ENCODE assay signal across 18 cellular contexts in the genomic region with DNA sequence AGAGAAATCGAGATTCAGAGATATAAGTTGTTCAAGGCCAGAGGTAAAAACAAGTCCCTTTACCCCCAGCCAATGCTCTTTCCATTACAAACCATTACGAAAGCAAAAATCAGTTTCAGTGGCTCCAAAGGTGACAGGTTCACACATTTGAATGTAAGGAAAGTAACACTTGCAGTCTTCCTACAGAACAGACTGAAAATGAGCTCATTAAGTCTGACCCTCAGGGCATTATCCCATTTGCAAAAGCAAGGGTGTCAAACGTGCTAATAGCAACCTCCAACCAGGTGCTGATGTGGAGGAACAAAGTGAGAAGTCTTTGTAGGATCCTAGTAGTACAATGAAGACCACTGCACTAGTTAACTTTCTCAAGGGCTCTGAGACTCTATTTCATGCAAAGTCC.
DNase-seq lines count a peak whose midpoint lies in the region; ATAC-seq, FAIRE-seq and TF ChIP-seq lines count a peak whose summit lies in the region.
"Had no signal": no experiment of that assay in that cellular context is flagged by ENCODE, and none has a peak within 500 bp of the region (broad histone marks: within the 10 kb centered on the region; RNA-seq: fewer than 3 reads in every experiment).

No MANE protein-coding gene starts in this region.

- BruUV-seq in GM12878 (replicated peaks; lab: Mats Ljungman, UMichigan) = no TSS peak

- no peaks in the 10 kb centered on the region for H3K27me3 Mint-ChIP-seq in activated CD4-positive, alpha-beta T cell treated with anti-CD3 and anti-CD28 coated beads for 36 hours

- TF ChIP-seq EP300 in GM12878 (IDR thresholded peaks at IDR 0.05; ENCODE audit: borderline replicate concordance in 1 of 2, control insufficient read depth in 1 of 2, low read depth in 2 of 2, low read length in 2 of 2) = peak; percentile 53 to 60; a peak in 2 of 4 replicates

- peak overlapping the region; percentile 75 for H3K27ac Mint-ChIP-seq in activated CD4-positive, alpha-beta T cell treated with anti-CD3 and anti-CD28 coated beads for 36 hours

- H3K9me3 ChIP-seq in GM12878 (replicated peaks; ENCODE audit: control insufficient read depth, insufficient read depth, low read length) = no peaks in the 10 kb centered on the region
- no peaks in the 10 kb centered on the region for H3K9me3 ChIP-seq in spleen
- no peaks in the 10 kb centered on the region for H3K9me3 ChIP-seq in heart right ventricle
- H3K9me3 ChIP-seq: thoracic aorta had no signal

- no peak for TF ChIP-seq RAD21 in GM12878 (IDR thresholded peaks at IDR 0.05; ENCODE audit: insufficient read depth, low read depth, low read length)

- TF ChIP-seq POLR2A in GM12878 (IDR thresholded peaks at IDR 0.05; ENCODE audit: low read depth, low read length) = no peak
- no peak for TF ChIP-seq POLR2A in spleen (IDR thresholded peaks at IDR 0.05)

- CTCF ChIA-PET in activated CD4-positive, alpha-beta T cell treated with anti-CD3 and anti-CD28 coated beads for 36 hours (lab: Charles Lee) = interaction anchor here (1.5 kb wide), 1 partner anchor 15 kb away, joined by 3 read pairs; no protein-coding TSS in a partner anchor
- CTCF ChIA-PET in GM12878 (lab: Yijun Ruan, JAX) = no interaction called here

- 79% methylated on average over 3 of the region's 3 CpGs for WGBS in GM12878 (ENCODE audit: insufficient coverage, insufficient replicate concordance, low lambda C conversion rate, missing lambda C conversion rate)
- WGBS in spleen, 5 donors = 82 to 86% (median 85%) methylated on average over 3 of the region's 3 CpGs
- 92 to 93% methylated on average over 3 of the region's 3 CpGs for WGBS in heart right ventricle, 2 donors

- RAD21 ChIA-PET in GM12878 (lab: Charles Lee; ENCODE audit: unreplicated experiment) = interaction anchor here (0.6 kb wide), 1 partner anchor 24 kb away, joined by 3 read pairs; no protein-coding TSS in a partner anchor

- intact Hi-C loops in activated CD4-positive, alpha-beta T cell treated with anti-CD3 and anti-CD28 coated beads for 36 hours (cut with DNase I, micrococcal nuclease) = no loop called here
- intact Hi-C loops in GM12878 (cut with micrococcal nuclease; ENCODE audit: unreplicated experiment) (no loop called here), spleen (cut with DNase I; ENCODE audit: low total_unique reads) (no loop called here), heart right ventricle (cut with DNase I) (no loop called here)

- peaks cover 71% of the 10 kb centered on the region for H3K36me3 Mint-ChIP-seq in activated CD4-positive, alpha-beta T cell treated with anti-CD3 and anti-CD28 coated beads for 36 hours (ENCODE audit: low read depth)

- H3K9ac ChIP-seq in GM12878 (ENCODE audit: control insufficient read depth, insufficient read depth, low read length) = no peak overlapping the region

- no peaks in the 10 kb centered on the region for H4K20me1 ChIP-seq in GM12878 (ENCODE audit: control insufficient read depth, insufficient read depth)

- no peak for FAIRE-seq in GM12878 (lab: Jason Lieb, UNC)
- FAIRE-seq: A204.1, colon had no signal

- peaks cover 10 to 56% of the 10 kb centered on the region in 2 experiments for H3K36me3 ChIP-seq in GM12878 (ENCODE audit: control insufficient read depth in 2 of 2, insufficient read depth in 2 of 2, low read length in 1 of 2)
- H3K36me3 ChIP-seq in spleen = peaks cover 2 to 95% (median 57%) of the 10 kb centered on the region in 6 donors
- peaks cover 0 to 97% (median 25%) of the 10 kb centered on the region in 9 donors for H3K36me3 ChIP-seq in heart right ventricle

- no peak for ATAC-seq in activated CD4-positive, alpha-beta T cell treated with anti-CD3 and anti-CD28 coated beads for 36 hours
- ATAC-seq in GM12878 (no peak), heart right ventricle (no peak), HG02642 (IDR thresholded peaks at IDR 0.05; ENCODE audit: poor library complexity, unreplicated experiment) (no peak)

- H3K4me3 ChIP-seq in GM12878 (no peak overlapping the region), spleen (peak overlapping the region in 1 of 8 donors; percentile 64), heart right ventricle (no peak overlapping the region)
- H3K4me3 ChIP-seq: thoracic aorta had no signal

- H3K27ac ChIP-seq in GM12878 (ENCODE audit: control insufficient read depth, insufficient read depth) (no peak overlapping the region), spleen (peak overlapping the region in 7 of 8 donors; percentile 90 to 98 (median 97)), heart right ventricle (peak overlapping the region in 1 of 10 donors; percentile 93)
- H3K27ac ChIP-seq: C4-2B had no signal

- POLR2A ChIA-PET in activated CD4-positive, alpha-beta T cell treated with anti-CD3 and anti-CD28 coated beads for 36 hours (lab: Charles Lee) = interaction anchor here (1.1 kb wide), 1 partner anchor 62 kb away, joined by 3 read pairs; no protein-coding TSS in a partner anchor
- POLR2A ChIA-PET in GM12878 (lab: Charles Lee) = interaction anchor here (0.6 kb wide), 1 partner anchor 63 kb away, joined by 3 read pairs; no protein-coding TSS in a partner anchor

- H3K4me1 Mint-ChIP-seq in activated CD4-positive, alpha-beta T cell treated with anti-CD3 and anti-CD28 coated beads for 36 hours = peaks cover 91% of the 10 kb centered on the region

- H3K79me2 ChIP-seq in GM12878 (ENCODE audit: control insufficient read depth, insufficient read depth, low read length) = no peaks in the 10 kb centered on the region; the same call in 1 of the 2 replicates

- no peak for DNase-seq in activated CD4-positive, alpha-beta T cell treated with anti-CD3 and anti-CD28 coated beads for 36 hours
- no peak for DNase-seq in activated CD4-positive, alpha-beta T cell treated with anti-CD3 and anti-CD28 coated beads, Interleukin-2, amount 50 U/mL, for 48 hours
- DNase-seq in NCI-H69 (lab: John Stamatoyannopoulos, UW) (peak; percentile 57), GM12878 (ENCODE audit: low read depth, low spot score) (no peak), spleen (no peak), T-helper 9 cell (no peak), heart right ventricle (no peak)
- DNase-seq: activated CD4-positive, alpha-beta T cell treated with anti-CD3 and anti-CD28 coated beads, Interleukin-2, amount 50 U/mL, for 4 hours; activated effector memory CD4-positive, alpha-beta T cell treated with anti-CD3 and anti-CD28 coated beads, Interleukin-2, amount 50 U/mL, for 16 hours; DMS53; foreskin fibroblast; NCI-H1930; NCI-H345 had no signal

- in situ Hi-C loops in GM12878 (cut with MboI) = no loop called here

- no peak for TF ChIP-seq CTCF in GM12878 (IDR thresholded peaks at IDR 0.05 in 2 of 3, conservative IDR thresholded peaks at IDR 0.05 in 1 of 3; ENCODE audit: control insufficient read depth in 2 of 3, extremely low read depth in 1 of 3, insufficient read depth in 1 of 3, low read depth in 3 of 3, low read length in 3 of 3)
- TF ChIP-seq CTCF in spleen (IDR thresholded peaks at IDR 0.05 in 8 of 11, conservative IDR thresholded peaks at IDR 0.05 in 3 of 11) = no peak
- no peak for TF ChIP-seq CTCF in heart right ventricle (IDR thresholded peaks at IDR 0.05)

- H3K4me1 ChIP-seq in GM12878 (ENCODE audit: control insufficient read depth, insufficient read depth, low read length) (peaks cover 10% of the 10 kb centered on the region), spleen (peaks cover 14 to 98% (median 52%) of the 10 kb centered on the region in 6 donors), heart right ventricle (peaks cover 0 to 61% (median 0%) of the 10 kb centered on the region in 9 donors)

- no peak overlapping the region for H3K4me2 ChIP-seq in GM12878 (ENCODE audit: control insufficient read depth, insufficient read depth)

- H2AFZ ChIP-seq in GM12878 (ENCODE audit: control insufficient read depth, low read depth, low read length) = no peak overlapping the region

- H3K4me3 Mint-ChIP-seq in activated CD4-positive, alpha-beta T cell treated with anti-CD3 and anti-CD28 coated beads for 36 hours = no peak overlapping the region

- no peaks in the 10 kb centered on the region for H3K27me3 ChIP-seq in GM12878 (replicated peaks in 1 of 2; ENCODE audit: control insufficient read depth in 2 of 2, insufficient read depth in 2 of 2, low read length in 1 of 2)
- no peaks in the 10 kb centered on the region for H3K27me3 ChIP-seq in spleen (replicated peaks in 1 of 7)
- H3K27me3 ChIP-seq in heart right ventricle = no peaks in the 10 kb centered on the region

- SMC1A ChIA-PET in GM12878 (lab: Charles Lee; ENCODE audit: uncharacterized antibody, unreplicated experiment) = interaction anchor here (0.6 to 2.5 kb wide), 5 partner anchors 16 to 46 kb away, joined by 3 to 7 read pairs (median 3); no protein-coding TSS in a partner anchor

- no peaks in the 10 kb centered on the region for H3K9me3 Mint-ChIP-seq in activated CD4-positive, alpha-beta T cell treated with anti-CD3 and anti-CD28 coated beads for 36 hours (ENCODE audit: low read depth)

TF ChIP-seq in GM12878, 131 proteins besides CTCF, POLR2A, EP300 and RAD21 (continues in another document):
- TF ChIP-seq KDM1A (IDR thresholded peaks at IDR 0.05; ENCODE audit: borderline replicate concordance) = no peak
- TF ChIP-seq NR2F1 (conservative IDR thresholded peaks at IDR 0.05) = peak; percentile 95
- TF ChIP-seq MEF2B (IDR thresholded peaks at IDR 0.05; ENCODE audit: partially characterized antibody, poor library complexity, severe bottlenecking) = no peak
- TF ChIP-seq IKZF1 (conservative IDR thresholded peaks at IDR 0.05) = peak; percentile 85
- TF ChIP-seq, protein P1, sequence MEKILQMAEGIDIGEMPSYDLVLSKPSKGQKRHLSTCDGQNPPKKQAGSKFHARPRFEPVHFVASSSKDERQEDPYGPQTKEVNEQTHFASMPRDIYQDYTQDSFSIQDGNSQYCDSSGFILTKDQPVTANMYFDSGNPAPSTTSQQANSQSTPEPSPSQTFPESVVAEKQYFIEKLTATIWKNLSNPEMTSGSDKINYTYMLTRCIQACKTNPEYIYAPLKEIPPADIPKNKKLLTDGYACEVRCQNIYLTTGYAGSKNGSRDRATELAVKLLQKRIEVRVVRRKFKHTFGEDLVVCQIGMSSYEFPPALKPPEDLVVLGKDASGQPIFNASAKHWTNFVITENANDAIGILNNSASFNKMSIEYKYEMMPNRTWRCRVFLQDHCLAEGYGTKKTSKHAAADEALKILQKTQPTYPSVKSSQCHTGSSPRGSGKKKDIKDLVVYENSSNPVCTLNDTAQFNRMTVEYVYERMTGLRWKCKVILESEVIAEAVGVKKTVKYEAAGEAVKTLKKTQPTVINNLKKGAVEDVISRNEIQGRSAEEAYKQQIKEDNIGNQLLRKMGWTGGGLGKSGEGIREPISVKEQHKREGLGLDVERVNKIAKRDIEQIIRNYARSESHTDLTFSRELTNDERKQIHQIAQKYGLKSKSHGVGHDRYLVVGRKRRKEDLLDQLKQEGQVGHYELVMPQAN (conservative IDR thresholded peaks at IDR 0.05) = no peak
